ENCODE assay signal across 8 cellular contexts in the genomic region with DNA sequence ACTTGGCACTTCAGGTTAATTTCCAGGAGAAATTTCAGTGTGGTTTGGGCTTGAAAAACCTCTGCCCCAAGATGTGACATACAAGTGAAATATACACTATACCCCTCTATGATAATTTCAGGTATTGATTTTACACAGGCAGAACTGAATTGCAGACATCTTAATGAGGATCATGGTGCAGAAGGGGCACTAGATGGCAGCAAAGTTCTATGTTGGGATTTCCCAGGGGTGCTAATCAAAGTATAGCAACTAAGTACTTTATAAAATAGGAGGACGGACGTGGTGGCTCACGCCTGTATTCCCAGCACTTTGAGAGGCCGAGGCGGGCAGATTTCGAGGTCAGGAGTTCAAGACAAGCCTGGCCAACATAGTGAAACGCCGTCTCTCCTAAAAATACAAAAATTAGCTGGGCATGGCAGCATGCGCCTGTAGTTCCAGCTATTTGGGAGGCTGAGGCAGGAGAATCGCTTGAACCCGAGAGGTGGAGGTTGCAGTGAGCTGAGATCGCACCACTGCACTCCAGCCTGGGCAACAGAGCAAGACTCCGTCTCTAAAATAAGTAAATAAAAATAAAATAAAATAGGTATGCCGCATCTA.
DNase-seq lines count a peak whose midpoint lies in the region; ATAC-seq and TF ChIP-seq lines count a peak whose summit lies in the region.
"Not testable (repeated sequence)": the region's sequence is repeated elsewhere in the genome, so short reads cannot be mapped to it uniquely, and the experiment has no call there.

No MANE protein-coding gene starts in this region.

- not testable (repeated sequence) for H3K4me3 ChIP-seq in HCT116 (replicated peaks in 1 of 2; ENCODE audit: low read depth in 1 of 2, low read length in 2 of 2); MG63; fibroblast of lung (replicated peaks in 1 of 4; ENCODE audit: control extremely low read depth in 1 of 4, insufficient read depth in 1 of 4, low read depth in 3 of 4, low read length in 4 of 4); tibial artery

- not testable (repeated sequence) for H3K4me1 Mint-ChIP-seq in nephron

- POLR2A ChIA-PET in HCT116 (lab: Charles Lee): not testable (repeated sequence)

- not testable (repeated sequence) for H3K79me2 ChIP-seq in HCT116 (ENCODE audit: insufficient read depth, low read length); fibroblast of lung (ENCODE audit: control insufficient read depth, insufficient read depth, low read length)

- not testable (repeated sequence) for BruUV-seq in HCT116 (replicated peaks; lab: Mats Ljungman, UMichigan)

- not testable (repeated sequence) for H3K4me1 ChIP-seq in HCT116 (ENCODE audit: control insufficient read depth in 1 of 2, insufficient read depth in 2 of 2, low read length in 2 of 2); fibroblast of lung (ENCODE audit: control insufficient read depth, extremely low read depth, insufficient read depth, low read length); tibial artery

- CTCF ChIA-PET in HCT116 (lab: Charles Lee): interaction anchor here (0.9 to 1.3 kb wide), 2 partner anchors 126 to 799 kb away, joined by 3 to 5 read pairs; no protein-coding TSS in a partner anchor

- H3K9me2 ChIP-seq in HCT116 (ENCODE audit: insufficient read depth): not testable (repeated sequence)

- not testable (repeated sequence) for H4K20me1 ChIP-seq in HCT116 (ENCODE audit: insufficient read depth); fibroblast of lung (ENCODE audit: control insufficient read depth, extremely low read depth, insufficient read depth, low read length)

- TF ChIP-seq POLR2A in HCT116 (IDR thresholded peaks at IDR 0.05; ENCODE audit: borderline replicate concordance, extremely low read depth, insufficient read depth, insufficient read length): not testable (repeated sequence)

- TF ChIP-seq RAD21 in HCT116 (IDR thresholded peaks at IDR 0.05; ENCODE audit: low read depth): peak; percentile 86

- H3K36me3 ChIP-seq in HCT116 (ENCODE audit: control insufficient read depth in 1 of 2, insufficient read depth in 2 of 2, low read length in 2 of 2); MG63; fibroblast of lung (ENCODE audit: control insufficient read depth, insufficient read depth, low read length); tibial artery: not testable (repeated sequence)

- H3K27ac ChIP-seq in HCT116 (ENCODE audit: low read depth, low read length); fibroblast of lung (ENCODE audit: insufficient read depth, low read length); tibial artery: not testable (repeated sequence)

- peak; percentile 91 for ATAC-seq in HCT116

- not testable (repeated sequence) for H3K9me3 Mint-ChIP-seq in nephron

- H3K27me3 ChIP-seq in HCT116 (ENCODE audit: insufficient read depth, low read length); MG63; fibroblast of lung (ENCODE audit: control insufficient read depth, insufficient read depth, low read length); tibial artery: not testable (repeated sequence)

- not testable (repeated sequence) for H3K27me3 Mint-ChIP-seq in nephron (ENCODE audit: low read depth)

- not testable (repeated sequence) for H3K9me3 ChIP-seq in HCT116 (ENCODE audit: control insufficient read depth in 1 of 2, insufficient read depth in 1 of 2, low read depth in 1 of 2, low read length in 2 of 2); MG63; fibroblast of lung (ENCODE audit: control insufficient read depth, insufficient read depth, low read depth, low read length); tibial artery

- RAD21 ChIA-PET in HCT116 (lab: Charles Lee; ENCODE audit: low non-redundant PET in 1 of 2, low total read pairs in 2 of 2, uncharacterized antibody in 2 of 2, unreplicated experiment in 2 of 2): not testable (repeated sequence)

- H3K9ac ChIP-seq in HCT116 (ENCODE audit: low read length); fibroblast of lung (ENCODE audit: insufficient read depth, low read length): not testable (repeated sequence)

- not testable (repeated sequence) for H3K36me3 Mint-ChIP-seq in nephron (ENCODE audit: low read depth)

- H3K4me3 Mint-ChIP-seq in nephron: not testable (repeated sequence)

- TF ChIP-seq CTCF in GM10266 (IDR thresholded peaks at IDR 0.05; ENCODE audit: control insufficient read depth, insufficient read depth, low read depth, missing control alignments): peak; percentile 70
- peak; percentile 63 to 76 (median 74) for TF ChIP-seq CTCF in HCT116 (IDR thresholded peaks at IDR 0.05 in 2 of 3, conservative IDR thresholded peaks at IDR 0.05 in 1 of 3; ENCODE audit: borderline replicate concordance in 1 of 3, insufficient read depth in 1 of 3, low read depth in 2 of 3, low read length in 2 of 3)
- TF ChIP-seq CTCF in fibroblast of lung (conservative IDR thresholded peaks at IDR 0.05 in 1 of 2, IDR thresholded peaks at IDR 0.05 in 1 of 2; ENCODE audit: low read depth in 1 of 2, low read length in 2 of 2): peak; percentile 82 to 90
- peak; percentile 80 to 86 (median 82) for TF ChIP-seq CTCF in nephron (IDR thresholded peaks at IDR 0.05; ENCODE audit: unreplicated experiment in 3 of 3)
- TF ChIP-seq CTCF in tibial artery (IDR thresholded peaks at IDR 0.05): peak; percentile 69 to 72

- intact Hi-C loops in HCT116 (cut with micrococcal nuclease) (loop anchor here (1.0 to 10.0 kb wide), 8 partner anchors 126 to 1587 kb away; no protein-coding TSS in a partner anchor), tibial artery (cut with DNase I; ENCODE audit: low total_unique reads) (loop anchor here (10.0 kb wide), 1 partner anchor 803 kb away; no protein-coding TSS in a partner anchor)

- not testable (repeated sequence) for H3K27ac Mint-ChIP-seq in nephron

- peak; percentile 61 for DNase-seq in GM10266 (ENCODE audit: extremely low spot score)
- peak; percentile 49 for DNase-seq in HCT116 (ENCODE audit: low read depth, low spot score)
- peak; percentile 42 for DNase-seq in MG63
- peak; percentile 73 for DNase-seq in RPMI7951 (ENCODE audit: low read depth)
- peak; percentile 41 for DNase-seq in activated T-helper 1 cell treated with Interleukin-2 at 50 U/mL for 16 hours (ENCODE audit: low read depth)
- DNase-seq in fibroblast of lung (ENCODE audit: low read depth in 2 of 2): peak; percentile 68 to 84
- DNase-seq in tibial artery: peak in 1 of 2 donors; percentile 32

- not testable (repeated sequence) for H2AFZ ChIP-seq in HCT116 (ENCODE audit: low read depth, low read length, poor library complexity, severe bottlenecking); fibroblast of lung (ENCODE audit: low read length)

- not testable (repeated sequence) for H3K4me2 ChIP-seq in HCT116 (ENCODE audit: low read length); fibroblast of lung (ENCODE audit: extremely low read depth, insufficient read depth, low read length)
